9 cellular contexts compared by ENCODE assay signal in the genomic region with DNA sequence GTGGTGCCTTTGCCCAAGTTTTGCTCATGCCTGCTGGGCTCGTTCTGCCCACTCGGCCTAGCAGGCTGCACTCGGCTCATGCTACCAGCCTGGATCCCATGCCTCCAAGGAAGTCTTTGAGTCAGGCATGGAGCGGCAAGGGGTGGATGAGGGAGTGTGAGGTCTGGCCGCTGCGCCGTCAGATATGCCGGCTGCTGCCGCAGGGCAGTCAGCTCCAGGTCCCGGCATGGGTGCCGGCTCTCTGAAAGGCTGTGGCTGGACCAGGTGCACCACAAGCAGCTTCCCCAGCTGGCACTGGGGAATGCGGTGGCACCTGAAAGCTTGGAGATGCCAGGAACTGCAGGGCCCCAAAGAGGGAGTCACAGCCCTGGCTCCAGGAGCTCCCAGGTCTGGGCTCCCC.
"Had no signal": no experiment of that assay in that cellular context is flagged by ENCODE, and none has a peak within 500 bp of the region (broad histone marks: within the 10 kb centered on the region; RNA-seq: fewer than 3 reads in every experiment).

No MANE protein-coding gene starts in this region.

- FAIRE-seq: K562 had no signal

- H3K4me3 Mint-ChIP-seq: HFFc6 had no signal

- H3K27ac ChIP-seq: GM23248, HL-60 had no signal

- H3K4me1 ChIP-seq: HAP-1 had no signal

- H3K9me3 ChIP-seq: HAP-1 had no signal

- H2AFZ ChIP-seq: GM23248 had no signal

- H3K36me3 ChIP-seq: HAP-1 had no signal

- ATAC-seq: HCT116, K562 had no signal

- H3K9ac ChIP-seq: GM23248 had no signal

- H3K4me3 ChIP-seq: GM23248, HAP-1, K562 had no signal

- H3K9me3 Mint-ChIP-seq: HFFc6 had no signal

- DNase-seq: GM23248, H7, HFFc6, IMR-90, KG1 had no signal

- H3K27ac Mint-ChIP-seq: HFFc6 had no signal
